Comparison of ENCODE assay signal across 16 cellular contexts in genomic region chr12:116982721-116983502, GRCh38.
DNase-seq lines count a peak whose midpoint lies in the region; ATAC-seq and TF ChIP-seq lines count a peak whose summit lies in the region.
"Had no signal": no experiment of that assay in that cellular context is flagged by ENCODE, and none has a peak within 500 bp of the region (broad histone marks: within the 10 kb centered on the region; RNA-seq: fewer than 3 reads in every experiment).

No MANE protein-coding gene starts in this region.

- WGBS in SK-N-SH (ENCODE audit: low lambda C conversion rate), result 45% methylated on average over 11 of the region's 11 CpGs
- 81 to 89% methylated on average over 11 of the region's 11 CpGs for WGBS in sigmoid colon, 2 donors

- H3K9me3 ChIP-seq in SK-N-SH, result no peaks in the 10 kb centered on the region
- no peaks in the 10 kb centered on the region for H3K9me3 ChIP-seq in sigmoid colon
- H3K9me3 ChIP-seq: SJCRH30, spleen had no signal

- intact Hi-C loops in sigmoid colon (cut with DNase I), result no loop called here

- DNase-seq in Ammon's horn (ENCODE audit: low spot score), result peak; percentile 31
- no peak for DNase-seq in SK-N-SH
- DNase-seq in fibroblast of pulmonary artery (ENCODE audit: low read depth), result peak; percentile 57
- DNase-seq in sigmoid colon, result no peak
- DNase-seq in DMS 273 (lab: John Stamatoyannopoulos, UW; ENCODE audit: unreplicated experiment), result no peak
- no peak for DNase-seq in SHP77 treated with DMSO at 0.1 percent for 48 hours (lab: John Stamatoyannopoulos, UW)
- DNase-seq in NCI-H2196 treated with DMSO at 0.1 percent for 48 hours (lab: John Stamatoyannopoulos, UW; ENCODE audit: unreplicated experiment), result no peak
- DNase-seq: activated T-cell treated with anti-CD3 and anti-CD28 coated beads, Interleukin-2, amount 50 U/mL, for 1 hour; CD8-positive, alpha-beta memory T cell; NCI-H1417; NCI-H82; SJCRH30; spleen; WERI-Rb-1 had no signal

- H3K27me3 ChIP-seq in SK-N-SH (ENCODE audit: insufficient read depth) (no peaks in the 10 kb centered on the region), sigmoid colon (no peaks in the 10 kb centered on the region)
- H3K27me3 ChIP-seq: SJCRH30, spleen had no signal

- H3K36me3 ChIP-seq in SK-N-SH (replicated peaks in 1 of 2; ENCODE audit: control insufficient read depth in 1 of 2, insufficient read depth in 2 of 2, low read length in 1 of 2) (peaks cover 15 to 32% of the 10 kb centered on the region in 2 experiments), sigmoid colon (no peaks in the 10 kb centered on the region)
- H3K36me3 ChIP-seq: SJCRH30, WERI-Rb-1 had no signal

- TF ChIP-seq CTCF in SK-N-SH (IDR thresholded peaks at IDR 0.05) (no peak), fibroblast of pulmonary artery (IDR thresholded peaks at IDR 0.05; ENCODE audit: low read length, missing control alignments) (no peak), sigmoid colon (IDR thresholded peaks at IDR 0.05) (no peak)

- H3K4me3 ChIP-seq in SK-N-SH (ENCODE audit: low read depth in 2 of 2, low read length in 1 of 2) (peak overlapping the region; percentile 12 to 31; a peak in 3 of 4 replicates), fibroblast of pulmonary artery (replicated peaks; ENCODE audit: low read depth, low read length) (no peak overlapping the region), sigmoid colon (peak overlapping the region in 3 of 4 donors; percentile 6 to 24 (median 13))
- H3K4me3 ChIP-seq: SJCRH30, spleen had no signal

- H4K20me1 ChIP-seq in SK-N-SH (ENCODE audit: insufficient read depth), result no peaks in the 10 kb centered on the region

- no peak overlapping the region; the same call in 1 of the 2 replicates for H2AFZ ChIP-seq in SK-N-SH (ENCODE audit: low read depth)

- peak overlapping the region; percentile 56 for H3K4me2 ChIP-seq in SK-N-SH

- CTCF ChIA-PET in SK-N-SH (lab: Yijun Ruan, JAX), result interaction anchor here (0.8 to 1.4 kb wide), 3 partner anchors 8 to 15 kb away, joined by 3 to 5 read pairs (median 3); no protein-coding TSS in a partner anchor

- H3K27ac ChIP-seq in SK-N-SH (ENCODE audit: low read depth in 2 of 2, low read length in 1 of 2) (peak overlapping the region; percentile 55 to 82; a peak in 3 of 4 replicates), sigmoid colon (peak overlapping the region in 3 of 4 donors; percentile 47 to 70 (median 66))
- H3K27ac ChIP-seq: epithelial cell of prostate, SJCRH30, spleen, WERI-Rb-1 had no signal

- POLR2A ChIA-PET in SK-N-SH (lab: Yijun Ruan, JAX), result interaction anchor here (1.3 kb wide), 1 partner anchor 9 kb away, joined by 4 read pairs; no protein-coding TSS in a partner anchor

- ATAC-seq in GM21526 (IDR thresholded peaks at IDR 0.05; ENCODE audit: low FRiP score, unreplicated experiment), result no peak

- TF ChIP-seq RAD21 in SK-N-SH (IDR thresholded peaks at IDR 0.05; ENCODE audit: low read length), result no peak

- TF ChIP-seq EP300 in SK-N-SH (IDR thresholded peaks at IDR 0.05; ENCODE audit: borderline replicate concordance in 1 of 2, low read depth in 1 of 2, low read length in 1 of 2) (peak in 1 of 2 experiments; percentile 63; a peak in 1 of 4 replicates), sigmoid colon (IDR thresholded peaks at IDR 0.05) (peak in 2 of 4 donors; percentile 18 to 38)

- peaks cover 33% of the 10 kb centered on the region for H3F3A ChIP-seq in SK-N-SH (replicated peaks; ENCODE audit: insufficient read depth)

- H3K79me2 ChIP-seq in SK-N-SH (ENCODE audit: insufficient read depth), result 0 out of 2 replicates have a peak, but pooled peaks cover 4% of the 10 kb centered on the region

- H3K4me1 ChIP-seq in SK-N-SH (ENCODE audit: control insufficient read depth in 1 of 2, insufficient read depth in 2 of 2, low read depth in 1 of 2, low read length in 1 of 2) (peaks cover 12 to 26% of the 10 kb centered on the region in 2 experiments), sigmoid colon (peaks cover 0 to 18% (median 4%) of the 10 kb centered on the region in 4 donors)
- H3K4me1 ChIP-seq: SJCRH30, spleen had no signal

- H3K9me2 ChIP-seq in SK-N-SH, result no peaks in the 10 kb centered on the region

- TF ChIP-seq POLR2A in sigmoid colon (IDR thresholded peaks at IDR 0.05), result no peak

- peak overlapping the region; percentile 56; the same call in 1 of the 2 replicates for H3K9ac ChIP-seq in SK-N-SH

TF ChIP-seq in SK-N-SH, 30 proteins besides CTCF, POLR2A, EP300 and RAD21:
- TF ChIP-seq FOSL2 (IDR thresholded peaks at IDR 0.05; ENCODE audit: borderline replicate concordance, low read depth) (peak; percentile 78), NFIC (IDR thresholded peaks at IDR 0.05; ENCODE audit: borderline replicate concordance) (peak; percentile 79), SMC3 (IDR thresholded peaks at IDR 0.05; ENCODE audit: low read depth, low read length) (no peak), TCF12 (IDR thresholded peaks at IDR 0.05) (peak; percentile 67), FOXJ3 (CRISPR knock-in tag; IDR thresholded peaks at IDR 0.05) (no peak), YY1 (IDR thresholded peaks at IDR 0.05; ENCODE audit: low read depth) (peak; percentile 67; the same call in 1 of the 2 replicates), JUND (IDR thresholded peaks at IDR 0.05) (peak; percentile 78), TEAD4 (IDR thresholded peaks at IDR 0.05; ENCODE audit: borderline replicate concordance, insufficient read depth) (peak; percentile 81; the same call in 1 of the 2 replicates)
- TF ChIP-seq, protein P1, sequence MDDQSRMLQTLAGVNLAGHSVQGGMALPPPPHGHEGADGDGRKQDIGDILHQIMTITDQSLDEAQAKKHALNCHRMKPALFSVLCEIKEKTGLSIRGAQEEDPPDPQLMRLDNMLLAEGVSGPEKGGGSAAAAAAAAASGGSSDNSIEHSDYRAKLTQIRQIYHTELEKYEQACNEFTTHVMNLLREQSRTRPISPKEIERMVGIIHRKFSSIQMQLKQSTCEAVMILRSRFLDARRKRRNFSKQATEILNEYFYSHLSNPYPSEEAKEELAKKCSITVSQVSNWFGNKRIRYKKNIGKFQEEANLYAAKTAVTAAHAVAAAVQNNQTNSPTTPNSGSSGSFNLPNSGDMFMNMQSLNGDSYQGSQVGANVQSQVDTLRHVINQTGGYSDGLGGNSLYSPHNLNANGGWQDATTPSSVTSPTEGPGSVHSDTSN (IDR thresholded peaks at IDR 0.05), result peak; percentile 57; the same call in 1 of the 2 replicates
TF ChIP-seq in SK-N-SH: peak in this region for 7.

Comparison
In these comparisons a context has a peak if more than half of its experiments do, and no peak if none do; other contexts are left out.
1. DNase-seq: peak in Ammon's horn (single experiment) and fibroblast of pulmonary artery (single experiment); none in SK-N-SH (single experiment), sigmoid colon (single experiment), DMS 273 (single experiment), SHP77 treated with DMSO at 0.1 percent for 48 hours (single experiment) and NCI-H2196 treated with DMSO at 0.1 percent for 48 hours (single experiment).